1 cellular context compared by ENCODE assay signal in the genomic region with DNA sequence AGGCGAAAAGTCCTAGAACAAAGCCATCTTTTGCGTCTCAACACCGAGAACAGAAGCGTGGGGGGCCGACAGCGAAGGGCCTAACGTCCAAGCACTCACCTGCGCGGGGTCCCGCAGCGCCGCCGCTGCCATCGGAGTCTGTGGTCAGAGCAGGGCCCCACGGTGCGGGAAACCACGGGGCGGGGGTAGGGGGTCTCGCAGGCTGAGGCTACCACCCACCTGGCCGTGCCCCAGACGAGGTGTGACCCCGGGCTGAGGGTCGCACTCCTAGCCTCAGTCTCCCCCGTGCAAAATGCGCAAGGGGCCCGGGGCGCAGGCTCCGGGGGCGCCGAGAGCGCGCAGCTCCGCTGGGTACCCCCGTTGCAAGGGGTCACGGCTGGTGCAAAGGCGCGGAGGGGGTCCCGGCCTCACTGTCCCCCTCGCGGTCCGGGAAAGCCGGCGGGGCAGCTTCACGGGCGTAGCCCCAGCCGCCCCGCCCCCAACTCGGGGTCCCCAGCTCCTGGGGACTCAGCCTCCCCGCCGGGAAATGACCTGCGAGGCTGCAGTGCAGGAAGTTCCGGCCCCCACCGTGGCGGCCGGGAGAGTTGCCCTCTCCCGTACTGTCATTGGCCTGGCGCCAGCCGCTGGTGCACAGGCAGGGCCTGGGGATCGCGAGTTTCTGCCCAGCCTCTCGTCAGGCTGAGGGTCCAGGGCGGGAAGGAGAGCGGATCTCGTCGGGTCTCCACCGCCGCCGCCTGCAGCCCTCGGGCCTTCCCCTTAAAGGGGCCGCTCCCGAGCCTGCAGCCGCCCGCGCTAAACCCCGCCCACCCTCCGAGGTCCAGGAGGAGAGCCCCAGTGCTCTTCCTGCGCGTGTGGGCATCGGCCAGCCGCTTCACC.
TF ChIP-seq lines count a peak whose summit lies in the region.

A gene (minus strand): TSS at position 699 of the 876 bp plus-strand sequence. CDS start 567 bp downstream, at position 132.

TF ChIP-seq in WTC11, 78 proteins besides CTCF, POLR2A, EP300 and RAD21 (continued from another document and continues in another):
- TF ChIP-seq, protein P1, sequence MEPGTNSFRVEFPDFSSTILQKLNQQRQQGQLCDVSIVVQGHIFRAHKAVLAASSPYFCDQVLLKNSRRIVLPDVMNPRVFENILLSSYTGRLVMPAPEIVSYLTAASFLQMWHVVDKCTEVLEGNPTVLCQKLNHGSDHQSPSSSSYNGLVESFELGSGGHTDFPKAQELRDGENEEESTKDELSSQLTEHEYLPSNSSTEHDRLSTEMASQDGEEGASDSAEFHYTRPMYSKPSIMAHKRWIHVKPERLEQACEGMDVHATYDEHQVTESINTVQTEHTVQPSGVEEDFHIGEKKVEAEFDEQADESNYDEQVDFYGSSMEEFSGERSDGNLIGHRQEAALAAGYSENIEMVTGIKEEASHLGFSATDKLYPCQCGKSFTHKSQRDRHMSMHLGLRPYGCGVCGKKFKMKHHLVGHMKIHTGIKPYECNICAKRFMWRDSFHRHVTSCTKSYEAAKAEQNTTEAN (CRISPR knock-in tag; IDR thresholded peaks at IDR 0.05): no peak
- TF ChIP-seq, protein P2, sequence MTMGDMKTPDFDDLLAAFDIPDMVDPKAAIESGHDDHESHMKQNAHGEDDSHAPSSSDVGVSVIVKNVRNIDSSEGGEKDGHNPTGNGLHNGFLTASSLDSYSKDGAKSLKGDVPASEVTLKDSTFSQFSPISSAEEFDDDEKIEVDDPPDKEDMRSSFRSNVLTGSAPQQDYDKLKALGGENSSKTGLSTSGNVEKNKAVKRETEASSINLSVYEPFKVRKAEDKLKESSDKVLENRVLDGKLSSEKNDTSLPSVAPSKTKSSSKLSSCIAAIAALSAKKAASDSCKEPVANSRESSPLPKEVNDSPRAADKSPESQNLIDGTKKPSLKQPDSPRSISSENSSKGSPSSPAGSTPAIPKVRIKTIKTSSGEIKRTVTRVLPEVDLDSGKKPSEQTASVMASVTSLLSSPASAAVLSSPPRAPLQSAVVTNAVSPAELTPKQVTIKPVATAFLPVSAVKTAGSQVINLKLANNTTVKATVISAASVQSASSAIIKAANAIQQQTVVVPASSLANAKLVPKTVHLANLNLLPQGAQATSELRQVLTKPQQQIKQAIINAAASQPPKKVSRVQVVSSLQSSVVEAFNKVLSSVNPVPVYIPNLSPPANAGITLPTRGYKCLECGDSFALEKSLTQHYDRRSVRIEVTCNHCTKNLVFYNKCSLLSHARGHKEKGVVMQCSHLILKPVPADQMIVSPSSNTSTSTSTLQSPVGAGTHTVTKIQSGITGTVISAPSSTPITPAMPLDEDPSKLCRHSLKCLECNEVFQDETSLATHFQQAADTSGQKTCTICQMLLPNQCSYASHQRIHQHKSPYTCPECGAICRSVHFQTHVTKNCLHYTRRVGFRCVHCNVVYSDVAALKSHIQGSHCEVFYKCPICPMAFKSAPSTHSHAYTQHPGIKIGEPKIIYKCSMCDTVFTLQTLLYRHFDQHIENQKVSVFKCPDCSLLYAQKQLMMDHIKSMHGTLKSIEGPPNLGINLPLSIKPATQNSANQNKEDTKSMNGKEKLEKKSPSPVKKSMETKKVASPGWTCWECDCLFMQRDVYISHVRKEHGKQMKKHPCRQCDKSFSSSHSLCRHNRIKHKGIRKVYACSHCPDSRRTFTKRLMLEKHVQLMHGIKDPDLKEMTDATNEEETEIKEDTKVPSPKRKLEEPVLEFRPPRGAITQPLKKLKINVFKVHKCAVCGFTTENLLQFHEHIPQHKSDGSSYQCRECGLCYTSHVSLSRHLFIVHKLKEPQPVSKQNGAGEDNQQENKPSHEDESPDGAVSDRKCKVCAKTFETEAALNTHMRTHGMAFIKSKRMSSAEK (CRISPR knock-in tag; IDR thresholded peaks at IDR 0.05; ENCODE audit: borderline replicate concordance): no peak
- TF ChIP-seq NR3C1 (CRISPR knock-in tag; conservative IDR thresholded peaks at IDR 0.05; ENCODE audit: low read depth) (no peak), JUN (CRISPR knock-in tag; IDR thresholded peaks at IDR 0.05) (no peak), ETV6 (CRISPR knock-in tag; IDR thresholded peaks at IDR 0.05) (0 out of 2 replicates have a peak, but pooled peaks have one; percentile 35), NFATC4 (CRISPR knock-in tag; IDR thresholded peaks at IDR 0.05) (no peak), GTF2I (CRISPR knock-in tag; conservative IDR thresholded peaks at IDR 0.05) (no peak), RORB (CRISPR knock-in tag; IDR thresholded peaks at IDR 0.05) (no peak), CREM (CRISPR knock-in tag; IDR thresholded peaks at IDR 0.05) (no peak), SOX15 (CRISPR knock-in tag; IDR thresholded peaks at IDR 0.05) (no peak), ZNF138 (CRISPR knock-in tag; conservative IDR thresholded peaks at IDR 0.05) (no peak), TEAD4 (CRISPR knock-in tag; IDR thresholded peaks at IDR 0.05) (no peak), ZNF263 (CRISPR knock-in tag; IDR thresholded peaks at IDR 0.05; ENCODE audit: low read depth) (no peak), ZNF219 (CRISPR knock-in tag; IDR thresholded peaks at IDR 0.05; ENCODE audit: borderline replicate concordance) (no peak; the same call in 1 of the 2 replicates), CREB1 (CRISPR knock-in tag; IDR thresholded peaks at IDR 0.05) (no peak), ATF1 (CRISPR knock-in tag; IDR thresholded peaks at IDR 0.05) (no peak), TEAD1 (CRISPR knock-in tag; IDR thresholded peaks at IDR 0.05) (peak; percentile 63; the same call in 1 of the 2 replicates)
- TF ChIP-seq, protein P3, sequence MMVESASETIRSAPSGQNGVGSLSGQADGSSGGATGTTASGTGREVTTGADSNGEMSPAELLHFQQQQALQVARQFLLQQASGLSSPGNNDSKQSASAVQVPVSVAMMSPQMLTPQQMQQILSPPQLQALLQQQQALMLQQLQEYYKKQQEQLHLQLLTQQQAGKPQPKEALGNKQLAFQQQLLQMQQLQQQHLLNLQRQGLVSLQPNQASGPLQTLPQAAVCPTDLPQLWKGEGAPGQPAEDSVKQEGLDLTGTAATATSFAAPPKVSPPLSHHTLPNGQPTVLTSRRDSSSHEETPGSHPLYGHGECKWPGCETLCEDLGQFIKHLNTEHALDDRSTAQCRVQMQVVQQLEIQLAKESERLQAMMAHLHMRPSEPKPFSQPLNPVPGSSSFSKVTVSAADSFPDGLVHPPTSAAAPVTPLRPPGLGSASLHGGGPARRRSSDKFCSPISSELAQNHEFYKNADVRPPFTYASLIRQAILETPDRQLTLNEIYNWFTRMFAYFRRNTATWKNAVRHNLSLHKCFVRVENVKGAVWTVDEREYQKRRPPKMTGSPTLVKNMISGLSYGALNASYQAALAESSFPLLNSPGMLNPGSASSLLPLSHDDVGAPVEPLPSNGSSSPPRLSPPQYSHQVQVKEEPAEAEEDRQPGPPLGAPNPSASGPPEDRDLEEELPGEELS (CRISPR knock-in tag; IDR thresholded peaks at IDR 0.05): peak; percentile 29; the same call in 1 of the 2 replicates
- TF ChIP-seq, protein P4, sequence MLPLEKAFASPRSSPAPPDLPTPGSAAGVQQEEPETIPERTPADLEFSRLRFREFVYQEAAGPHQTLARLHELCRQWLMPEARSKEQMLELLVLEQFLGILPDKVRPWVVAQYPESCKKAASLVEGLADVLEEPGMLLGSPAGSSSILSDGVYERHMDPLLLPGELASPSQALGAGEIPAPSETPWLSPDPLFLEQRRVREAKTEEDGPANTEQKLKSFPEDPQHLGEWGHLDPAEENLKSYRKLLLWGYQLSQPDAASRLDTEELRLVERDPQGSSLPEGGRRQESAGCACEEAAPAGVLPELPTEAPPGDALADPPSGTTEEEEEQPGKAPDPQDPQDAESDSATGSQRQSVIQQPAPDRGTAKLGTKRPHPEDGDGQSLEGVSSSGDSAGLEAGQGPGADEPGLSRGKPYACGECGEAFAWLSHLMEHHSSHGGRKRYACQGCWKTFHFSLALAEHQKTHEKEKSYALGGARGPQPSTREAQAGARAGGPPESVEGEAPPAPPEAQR (CRISPR knock-in tag; IDR thresholded peaks at IDR 0.05): no peak
- TF ChIP-seq, protein P5, sequence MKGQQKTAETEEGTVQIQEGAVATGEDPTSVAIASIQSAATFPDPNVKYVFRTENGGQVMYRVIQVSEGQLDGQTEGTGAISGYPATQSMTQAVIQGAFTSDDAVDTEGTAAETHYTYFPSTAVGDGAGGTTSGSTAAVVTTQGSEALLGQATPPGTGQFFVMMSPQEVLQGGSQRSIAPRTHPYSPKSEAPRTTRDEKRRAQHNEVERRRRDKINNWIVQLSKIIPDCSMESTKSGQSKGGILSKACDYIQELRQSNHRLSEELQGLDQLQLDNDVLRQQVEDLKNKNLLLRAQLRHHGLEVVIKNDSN (CRISPR knock-in tag; IDR thresholded peaks at IDR 0.05): no peak
- TF ChIP-seq, protein P6, sequence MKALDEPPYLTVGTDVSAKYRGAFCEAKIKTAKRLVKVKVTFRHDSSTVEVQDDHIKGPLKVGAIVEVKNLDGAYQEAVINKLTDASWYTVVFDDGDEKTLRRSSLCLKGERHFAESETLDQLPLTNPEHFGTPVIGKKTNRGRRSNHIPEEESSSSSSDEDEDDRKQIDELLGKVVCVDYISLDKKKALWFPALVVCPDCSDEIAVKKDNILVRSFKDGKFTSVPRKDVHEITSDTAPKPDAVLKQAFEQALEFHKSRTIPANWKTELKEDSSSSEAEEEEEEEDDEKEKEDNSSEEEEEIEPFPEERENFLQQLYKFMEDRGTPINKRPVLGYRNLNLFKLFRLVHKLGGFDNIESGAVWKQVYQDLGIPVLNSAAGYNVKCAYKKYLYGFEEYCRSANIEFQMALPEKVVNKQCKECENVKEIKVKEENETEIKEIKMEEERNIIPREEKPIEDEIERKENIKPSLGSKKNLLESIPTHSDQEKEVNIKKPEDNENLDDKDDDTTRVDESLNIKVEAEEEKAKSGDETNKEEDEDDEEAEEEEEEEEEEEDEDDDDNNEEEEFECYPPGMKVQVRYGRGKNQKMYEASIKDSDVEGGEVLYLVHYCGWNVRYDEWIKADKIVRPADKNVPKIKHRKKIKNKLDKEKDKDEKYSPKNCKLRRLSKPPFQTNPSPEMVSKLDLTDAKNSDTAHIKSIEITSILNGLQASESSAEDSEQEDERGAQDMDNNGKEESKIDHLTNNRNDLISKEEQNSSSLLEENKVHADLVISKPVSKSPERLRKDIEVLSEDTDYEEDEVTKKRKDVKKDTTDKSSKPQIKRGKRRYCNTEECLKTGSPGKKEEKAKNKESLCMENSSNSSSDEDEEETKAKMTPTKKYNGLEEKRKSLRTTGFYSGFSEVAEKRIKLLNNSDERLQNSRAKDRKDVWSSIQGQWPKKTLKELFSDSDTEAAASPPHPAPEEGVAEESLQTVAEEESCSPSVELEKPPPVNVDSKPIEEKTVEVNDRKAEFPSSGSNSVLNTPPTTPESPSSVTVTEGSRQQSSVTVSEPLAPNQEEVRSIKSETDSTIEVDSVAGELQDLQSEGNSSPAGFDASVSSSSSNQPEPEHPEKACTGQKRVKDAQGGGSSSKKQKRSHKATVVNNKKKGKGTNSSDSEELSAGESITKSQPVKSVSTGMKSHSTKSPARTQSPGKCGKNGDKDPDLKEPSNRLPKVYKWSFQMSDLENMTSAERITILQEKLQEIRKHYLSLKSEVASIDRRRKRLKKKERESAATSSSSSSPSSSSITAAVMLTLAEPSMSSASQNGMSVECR (CRISPR knock-in tag; IDR thresholded peaks at IDR 0.05; ENCODE audit: borderline replicate concordance): no peak
- TF ChIP-seq, protein P7, sequence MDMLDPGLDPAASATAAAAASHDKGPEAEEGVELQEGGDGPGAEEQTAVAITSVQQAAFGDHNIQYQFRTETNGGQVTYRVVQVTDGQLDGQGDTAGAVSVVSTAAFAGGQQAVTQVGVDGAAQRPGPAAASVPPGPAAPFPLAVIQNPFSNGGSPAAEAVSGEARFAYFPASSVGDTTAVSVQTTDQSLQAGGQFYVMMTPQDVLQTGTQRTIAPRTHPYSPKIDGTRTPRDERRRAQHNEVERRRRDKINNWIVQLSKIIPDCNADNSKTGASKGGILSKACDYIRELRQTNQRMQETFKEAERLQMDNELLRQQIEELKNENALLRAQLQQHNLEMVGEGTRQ (CRISPR knock-in tag; IDR thresholded peaks at IDR 0.05): peak; percentile 16; the same call in 1 of the 2 replicates
- TF ChIP-seq, protein P8, sequence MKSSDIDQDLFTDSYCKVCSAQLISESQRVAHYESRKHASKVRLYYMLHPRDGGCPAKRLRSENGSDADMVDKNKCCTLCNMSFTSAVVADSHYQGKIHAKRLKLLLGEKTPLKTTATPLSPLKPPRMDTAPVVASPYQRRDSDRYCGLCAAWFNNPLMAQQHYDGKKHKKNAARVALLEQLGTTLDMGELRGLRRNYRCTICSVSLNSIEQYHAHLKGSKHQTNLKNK (CRISPR knock-in tag; IDR thresholded peaks at IDR 0.05): no peak
- TF ChIP-seq, protein P9, sequence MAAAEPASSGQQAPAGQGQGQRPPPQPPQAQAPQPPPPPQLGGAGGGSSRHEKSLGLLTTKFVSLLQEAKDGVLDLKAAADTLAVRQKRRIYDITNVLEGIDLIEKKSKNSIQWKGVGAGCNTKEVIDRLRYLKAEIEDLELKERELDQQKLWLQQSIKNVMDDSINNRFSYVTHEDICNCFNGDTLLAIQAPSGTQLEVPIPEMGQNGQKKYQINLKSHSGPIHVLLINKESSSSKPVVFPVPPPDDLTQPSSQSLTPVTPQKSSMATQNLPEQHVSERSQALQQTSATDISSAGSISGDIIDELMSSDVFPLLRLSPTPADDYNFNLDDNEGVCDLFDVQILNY (CRISPR knock-in tag; IDR thresholded peaks at IDR 0.05): no peak
- TF ChIP-seq, protein P10, sequence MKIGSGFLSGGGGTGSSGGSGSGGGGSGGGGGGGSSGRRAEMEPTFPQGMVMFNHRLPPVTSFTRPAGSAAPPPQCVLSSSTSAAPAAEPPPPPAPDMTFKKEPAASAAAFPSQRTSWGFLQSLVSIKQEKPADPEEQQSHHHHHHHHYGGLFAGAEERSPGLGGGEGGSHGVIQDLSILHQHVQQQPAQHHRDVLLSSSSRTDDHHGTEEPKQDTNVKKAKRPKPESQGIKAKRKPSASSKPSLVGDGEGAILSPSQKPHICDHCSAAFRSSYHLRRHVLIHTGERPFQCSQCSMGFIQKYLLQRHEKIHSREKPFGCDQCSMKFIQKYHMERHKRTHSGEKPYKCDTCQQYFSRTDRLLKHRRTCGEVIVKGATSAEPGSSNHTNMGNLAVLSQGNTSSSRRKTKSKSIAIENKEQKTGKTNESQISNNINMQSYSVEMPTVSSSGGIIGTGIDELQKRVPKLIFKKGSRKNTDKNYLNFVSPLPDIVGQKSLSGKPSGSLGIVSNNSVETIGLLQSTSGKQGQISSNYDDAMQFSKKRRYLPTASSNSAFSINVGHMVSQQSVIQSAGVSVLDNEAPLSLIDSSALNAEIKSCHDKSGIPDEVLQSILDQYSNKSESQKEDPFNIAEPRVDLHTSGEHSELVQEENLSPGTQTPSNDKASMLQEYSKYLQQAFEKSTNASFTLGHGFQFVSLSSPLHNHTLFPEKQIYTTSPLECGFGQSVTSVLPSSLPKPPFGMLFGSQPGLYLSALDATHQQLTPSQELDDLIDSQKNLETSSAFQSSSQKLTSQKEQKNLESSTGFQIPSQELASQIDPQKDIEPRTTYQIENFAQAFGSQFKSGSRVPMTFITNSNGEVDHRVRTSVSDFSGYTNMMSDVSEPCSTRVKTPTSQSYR (CRISPR knock-in tag; IDR thresholded peaks at IDR 0.05): 0 out of 2 replicates have a peak, but pooled peaks have one; percentile 28
- TF ChIP-seq, protein P11, sequence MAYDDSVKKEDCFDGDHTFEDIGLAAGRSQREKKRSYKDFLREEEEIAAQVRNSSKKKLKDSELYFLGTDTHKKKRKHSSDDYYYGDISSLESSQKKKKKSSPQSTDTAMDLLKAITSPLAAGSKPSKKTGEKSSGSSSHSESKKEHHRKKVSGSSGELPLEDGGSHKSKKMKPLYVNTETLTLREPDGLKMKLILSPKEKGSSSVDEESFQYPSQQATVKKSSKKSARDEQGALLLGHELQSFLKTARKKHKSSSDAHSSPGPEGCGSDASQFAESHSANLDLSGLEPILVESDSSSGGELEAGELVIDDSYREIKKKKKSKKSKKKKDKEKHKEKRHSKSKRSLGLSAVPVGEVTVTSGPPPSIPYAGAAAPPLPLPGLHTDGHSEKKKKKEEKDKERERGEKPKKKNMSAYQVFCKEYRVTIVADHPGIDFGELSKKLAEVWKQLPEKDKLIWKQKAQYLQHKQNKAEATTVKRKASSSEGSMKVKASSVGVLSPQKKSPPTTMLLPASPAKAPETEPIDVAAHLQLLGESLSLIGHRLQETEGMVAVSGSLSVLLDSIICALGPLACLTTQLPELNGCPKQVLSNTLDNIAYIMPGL (CRISPR knock-in tag; IDR thresholded peaks at IDR 0.05): peak; percentile 55; the same call in 1 of the 2 replicates
